In genomic region chr4:6606465-6607235, GRCh38 we compare ENCODE assay signal across 32 cellular contexts.
"Had no signal": no experiment of that assay in that cellular context is flagged by ENCODE, and none has a peak within 500 bp of the region (broad histone marks: within the 10 kb centered on the region; RNA-seq: fewer than 3 reads in every experiment).

No MANE protein-coding gene starts in this region.

- H3K27me3 ChIP-seq: breast epithelium, hepatocyte, neutrophil, ovary, tibial artery had no signal

- FAIRE-seq: colon, endometrium, frontal cortex had no signal

- H3K27ac Mint-ChIP-seq: activated CD4-positive, alpha-beta memory T cell treated with anti-CD3 and anti-CD28 coated beads, Interleukin-2, amount 10 ng/mL, durations not matched to agents 7 days and 5 days; activated CD4-positive, alpha-beta T cell treated with anti-CD3 and anti-CD28 coated beads, Interleukin-2, amount 10 ng/mL, durations not matched to agents 7 days and 5 days; activated naive CD4-positive, alpha-beta T cell treated with anti-CD3 and anti-CD28 coated beads for 36 hours; activated T-cell treated with anti-CD3 and anti-CD28 coated beads, Interleukin-2, amount 50 U/mL, for 72 hours; nephron; stimulated activated memory B cell treated with anti-CD40 and anti-IgM and Interleukin-4, amounts not matched to agents 10 μg/mL and 1 μg/mL and 100 μg/mL, for 72 hours; T-helper 1 cell treated with Interleukin-12 subunit alpha and Interleukin-12 subunit beta and Interleukin-4 antibody, amounts not matched to agents 30 μg/mL and 1 μg/mL, for 36 hours had no signal

- H3K4me1 Mint-ChIP-seq: activated CD4-positive, alpha-beta T cell treated with anti-CD3 and anti-CD28 coated beads, Interleukin-2, amount 10 ng/mL, durations not matched to agents 7 days and 5 days; nephron; stimulated activated memory B cell treated with anti-CD40 and anti-IgM and Interleukin-4, amounts not matched to agents 10 μg/mL and 1 μg/mL and 100 μg/mL, for 72 hours had no signal

- H3K9me3 ChIP-seq: neutrophil had no signal

- H3K27me3 Mint-ChIP-seq: activated CD4-positive, alpha-beta memory T cell treated with anti-CD3 and anti-CD28 coated beads, Interleukin-2, amount 10 ng/mL, durations not matched to agents 7 days and 5 days; activated CD4-positive, alpha-beta T cell treated with anti-CD3 and anti-CD28 coated beads, Interleukin-2, amount 10 ng/mL, durations not matched to agents 7 days and 5 days; progenitor cell of endocrine pancreas; stimulated activated memory B cell treated with anti-CD40 and anti-IgM and Interleukin-4, amounts not matched to agents 10 μg/mL and 1 μg/mL and 100 μg/mL, for 72 hours; stimulated activated naive CD8-positive, alpha-beta T cell treated with anti-CD3 and anti-CD28 coated beads, Interleukin-15, amount 100 ng/mL, for 72 hours had no signal

- H3K27ac ChIP-seq: breast epithelium, epithelial cell of prostate, hepatocyte, left ventricle myocardium inferior, neutrophil, ovary, skin epidermis, tibial artery had no signal

- ATAC-seq: activated T-cell treated with anti-CD3 and anti-CD28 coated beads, Interleukin-2, amount 50 U/mL, for 72 hours; sciatic nerve; stimulated activated memory B cell treated with anti-CD40 and anti-IgM and Interleukin-4, amounts not matched to agents 10 μg/mL and 1 μg/mL and 100 μg/mL, for 72 hours; stimulated activated naive CD8-positive, alpha-beta T cell treated with anti-CD3 and anti-CD28 coated beads, Interleukin-15, amount 100 ng/mL, for 72 hours had no signal

- DNase-seq: activated CD4-positive, alpha-beta memory T cell treated with anti-CD3 and anti-CD28 coated beads, Interleukin-2, amount 10 ng/mL, durations not matched to agents 7 days and 5 days; activated CD4-positive, alpha-beta T cell treated with anti-CD3 and anti-CD28 coated beads, Interleukin-2, amount 10 ng/mL, durations not matched to agents 7 days and 5 days; activated CD4-positive, CD25-positive, alpha-beta regulatory T cell treated with anti-CD3 and anti-CD28 coated beads, Interleukin-2, amount 50 U/mL, for 72 hours; activated effector memory CD4-positive, alpha-beta T cell treated with Interleukin-2 at 50 U/mL for 16 hours; activated naive CD4-positive, alpha-beta T cell treated with anti-CD3 and anti-CD28 coated beads for 36 hours; activated T-cell treated with anti-CD3 and anti-CD28 coated beads, Interleukin-2, amount 50 U/mL, for 72 hours; dermis blood vessel endothelial cell; effector CD8-positive, alpha-beta T cell; glutamatergic neuron; islet precursor cell; left ventricle myocardium inferior; ovary; retina; stimulated activated CD4-positive, alpha-beta T cell treated with anti-CD3 and anti-CD28 coated beads, Interleukin-12 subunit alpha, Interleukin-12 subunit beta, amount 100 ng/mL, for 4 hours; stimulated activated CD4-positive, alpha-beta T cell treated with anti-CD3 and anti-CD28 coated beads, Interleukin-4, amount 100 ng/mL, for 24 hours; stimulated activated naive CD8-positive, alpha-beta T cell treated with anti-CD3 and anti-CD28 coated beads, Interleukin-15, amount 100 ng/mL, for 72 hours; SW 1271; T1000; tibial artery had no signal

- H3K4me3 Mint-ChIP-seq: activated CD4-positive, alpha-beta memory T cell treated with anti-CD3 and anti-CD28 coated beads, Interleukin-2, amount 10 ng/mL, durations not matched to agents 7 days and 5 days; activated CD4-positive, alpha-beta T cell treated with anti-CD3 and anti-CD28 coated beads, Interleukin-2, amount 10 ng/mL, durations not matched to agents 7 days and 5 days; activated naive CD4-positive, alpha-beta T cell treated with anti-CD3 and anti-CD28 coated beads for 36 hours; activated T-cell treated with anti-CD3 and anti-CD28 coated beads, Interleukin-2, amount 50 U/mL, for 72 hours; nephron; stimulated activated memory B cell treated with anti-CD40 and anti-IgM and Interleukin-4, amounts not matched to agents 10 μg/mL and 1 μg/mL and 100 μg/mL, for 72 hours; stimulated activated naive CD8-positive, alpha-beta T cell treated with anti-CD3 and anti-CD28 coated beads, Interleukin-15, amount 100 ng/mL, for 72 hours; T-helper 1 cell treated with Interleukin-12 subunit alpha and Interleukin-12 subunit beta and Interleukin-4 antibody, amounts not matched to agents 30 μg/mL and 1 μg/mL, for 36 hours had no signal
